14 cellular contexts compared by ENCODE assay signal in the genomic region with DNA sequence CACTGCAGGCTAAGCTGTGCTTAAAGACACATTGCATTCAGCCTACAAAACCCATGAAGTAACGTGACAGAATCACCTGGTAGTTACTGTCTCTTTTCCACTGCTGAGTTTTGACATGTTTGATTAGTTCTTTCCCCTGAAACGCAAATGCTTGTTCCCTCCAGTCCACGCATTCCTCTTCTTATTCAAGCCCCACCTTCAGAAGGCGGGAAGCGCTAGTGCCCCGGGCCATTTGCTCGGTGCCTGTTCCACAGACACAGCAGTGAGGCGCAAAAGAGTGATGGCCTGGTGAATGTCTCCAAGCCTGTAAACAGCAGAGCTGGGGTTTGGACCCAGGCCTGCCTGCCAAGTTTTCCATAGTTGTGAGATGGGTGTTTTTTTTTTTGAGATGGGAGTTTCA. TPM values are rescaled to one million over a fixed set of nuclear protein-coding genes. Genes with fewer than 3 reads are reported as not detected.
DNase-seq lines count a peak whose midpoint lies in the region; ATAC-seq and TF ChIP-seq lines count a peak whose summit lies in the region.
"Had no signal": no experiment of that assay in that cellular context is flagged by ENCODE, and none has a peak within 500 bp of the region (broad histone marks: within the 10 kb centered on the region; RNA-seq: fewer than 3 reads in every experiment).

No MANE protein-coding gene starts in this region.

- peaks cover 20% of the 10 kb centered on the region for H3K36me3 Mint-ChIP-seq in activated naive CD4-positive, alpha-beta T cell treated with anti-CD3 and anti-CD28 coated beads, Interleukin-2, amount 10 ng/mL, durations not matched to agents 7 days and 5 days
- peaks cover 2% of the 10 kb centered on the region for H3K36me3 Mint-ChIP-seq in T-helper 17 cell (ENCODE audit: low read depth)

- H3K4me3 Mint-ChIP-seq in activated naive CD4-positive, alpha-beta T cell treated with anti-CD3 and anti-CD28 coated beads, Interleukin-2, amount 10 ng/mL, durations not matched to agents 7 days and 5 days = no peak overlapping the region
- H3K4me3 Mint-ChIP-seq in T-helper 17 cell = no peak overlapping the region

- 57% methylated on average over 8 of the region's 8 CpGs for WGBS in prostate gland

- H3K9me3 ChIP-seq in T-helper 17 cell (ENCODE audit: control insufficient read depth, low read length, poor library complexity, severe bottlenecking) (no peaks in the 10 kb centered on the region), prostate gland (no peaks in the 10 kb centered on the region)

- H3K27ac Mint-ChIP-seq in activated naive CD4-positive, alpha-beta T cell treated with anti-CD3 and anti-CD28 coated beads, Interleukin-2, amount 10 ng/mL, durations not matched to agents 7 days and 5 days = peak overlapping the region; percentile 2
- H3K27ac Mint-ChIP-seq in T-helper 17 cell = peak overlapping the region; percentile 45

- TF ChIP-seq POLR2A in prostate gland (IDR thresholded peaks at IDR 0.05) = no peak

- intact Hi-C loops in prostate gland (cut with DNase I) = loop anchor here (10.0 kb wide), 1 partner anchor 416 kb away; the partner anchor contains the start of gene POLD1

- no peaks in the 10 kb centered on the region for H3K27me3 ChIP-seq in prostate gland (replicated peaks; ENCODE audit: insufficient read depth)
- H3K27me3 ChIP-seq: dorsolateral prefrontal cortex had no signal

- peak overlapping the region; percentile 10 to 93 for H3K27ac ChIP-seq in prostate gland
- H3K27ac ChIP-seq: dorsolateral prefrontal cortex had no signal

- DNase-seq in activated naive CD4-positive, alpha-beta T cell treated with anti-CD3 and anti-CD28 coated beads, Interleukin-2, amount 10 ng/mL, durations not matched to agents 7 days and 5 days = no peak
- no peak for DNase-seq in activated naive CD4-positive, alpha-beta T cell treated with anti-CD3 and anti-CD28 coated beads, Interleukin-2, amount 50 U/mL, for 16 hours
- DNase-seq in T-helper 17 cell (no peak), prostate gland (ENCODE audit: low spot score) (no peak), NOMO-1 treated with dmso at 0.1 percent for 144 hours (lab: John Stamatoyannopoulos, UW; ENCODE audit: unreplicated experiment) (no peak)
- DNase-seq: anterior cingulate cortex; dorsolateral prefrontal cortex; NCI-H446 treated with DMSO at 0.1 percent for 48 hours; right cardiac atrium; stimulated activated CD4-positive, alpha-beta T cell treated with anti-CD3 and anti-CD28 coated beads, Interleukin-4, amount 100 ng/mL, for 4 hours had no signal

- CTCF ChIA-PET in activated naive CD4-positive, alpha-beta T cell treated with anti-CD3 and anti-CD28 coated beads, Interleukin-2, amount 10 ng/mL, durations not matched to agents 7 days and 5 days (lab: Charles Lee) = interaction anchor here (0.9 kb wide), 1 partner anchor 9 kb away, joined by 3 read pairs; no protein-coding TSS in a partner anchor

- H3K9me3 Mint-ChIP-seq in activated naive CD4-positive, alpha-beta T cell treated with anti-CD3 and anti-CD28 coated beads, Interleukin-2, amount 10 ng/mL, durations not matched to agents 7 days and 5 days = no peaks in the 10 kb centered on the region

- H3K27me3 Mint-ChIP-seq in activated naive CD4-positive, alpha-beta T cell treated with anti-CD3 and anti-CD28 coated beads, Interleukin-2, amount 10 ng/mL, durations not matched to agents 7 days and 5 days = no peaks in the 10 kb centered on the region
- H3K27me3 Mint-ChIP-seq in T-helper 17 cell = no peaks in the 10 kb centered on the region

- H3K4me1 ChIP-seq in prostate gland (replicated peaks) = peaks cover 6% of the 10 kb centered on the region

- peaks cover 4 to 15% of the 10 kb centered on the region in 2 donors for H3K36me3 ChIP-seq in prostate gland

- TF ChIP-seq CTCF in prostate gland (IDR thresholded peaks at IDR 0.05) = no peak

- peaks cover 44% of the 10 kb centered on the region for H3K4me1 Mint-ChIP-seq in activated naive CD4-positive, alpha-beta T cell treated with anti-CD3 and anti-CD28 coated beads, Interleukin-2, amount 10 ng/mL, durations not matched to agents 7 days and 5 days
- H3K4me1 Mint-ChIP-seq in T-helper 17 cell = peaks cover 35% of the 10 kb centered on the region

- H3K4me3 ChIP-seq in prostate gland = peak overlapping the region in 1 of 2 donors; percentile 76
- H3K4me3 ChIP-seq: dorsolateral prefrontal cortex had no signal

- ATAC-seq in T-helper 17 cell (no peak), HG02852 (IDR thresholded peaks at IDR 0.05; ENCODE audit: unreplicated experiment) (no peak)
- ATAC-seq: right cardiac atrium had no signal

RNA-seq across cellular contexts. Expression of gene ACP4, which starts 10.9 kb away (rescaled TPM):
- not detected for total RNA-seq in T-helper 17 cell
- total RNA-seq in prostate gland = not detected
- total RNA-seq: activated CD8-positive, alpha-beta memory T cell treated with anti-CD3 and anti-CD28 coated beads for 36 hours; dorsolateral prefrontal cortex; H4; right cardiac atrium; T-helper 1 cell treated with Interleukin-12 subunit alpha and Interleukin-12 subunit beta and Interleukin-4 antibody, amounts not matched to agents 30 ng/mL and 1 ng/mL, for 36 hours had no signal

RNA-seq across cellular contexts. Expression of gene KLK1, which starts 22.5 kb away (rescaled TPM):
- total RNA-seq in T-helper 17 cell = not detected
- total RNA-seq in prostate gland = 10 to 100 TPM in 1 of 2 donors, 1 to 10 TPM in 1; 8.3 to 45.2 TPM
- total RNA-seq: H4 had no signal

RNA-seq across cellular contexts. Expression of gene GPR32, which starts 30.8 kb away (rescaled TPM):
- total RNA-seq in T-helper 17 cell = not detected
- total RNA-seq in prostate gland = not detected
- total RNA-seq: activated CD8-positive, alpha-beta memory T cell treated with anti-CD3 and anti-CD28 coated beads for 36 hours; dorsolateral prefrontal cortex; H4; right cardiac atrium; T-helper 1 cell treated with Interleukin-12 subunit alpha and Interleukin-12 subunit beta and Interleukin-4 antibody, amounts not matched to agents 30 ng/mL and 1 ng/mL, for 36 hours had no signal

RNA-seq across cellular contexts. Expression of gene KLK15, which starts 32.3 kb away (rescaled TPM):
- total RNA-seq in T-helper 17 cell (not detected), prostate gland (1 to 10 TPM; 4.0 to 8.5 TPM)
- total RNA-seq: activated CD8-positive, alpha-beta memory T cell treated with anti-CD3 and anti-CD28 coated beads for 36 hours; dorsolateral prefrontal cortex; H4; right cardiac atrium; T-helper 1 cell treated with Interleukin-12 subunit alpha and Interleukin-12 subunit beta and Interleukin-4 antibody, amounts not matched to agents 30 ng/mL and 1 ng/mL, for 36 hours had no signal

RNA-seq across cellular contexts. Expression of gene KLK3, which starts 53.6 kb away (rescaled TPM):
- total RNA-seq in T-helper 17 cell (not detected), prostate gland (over 10,000 TPM in 1 of 2 donors, 1,000 to 10,000 TPM in 1; 7,620 to 35,247 TPM)
- total RNA-seq: activated CD8-positive, alpha-beta memory T cell treated with anti-CD3 and anti-CD28 coated beads for 36 hours; H4; right cardiac atrium; T-helper 1 cell treated with Interleukin-12 subunit alpha and Interleukin-12 subunit beta and Interleukin-4 antibody, amounts not matched to agents 30 ng/mL and 1 ng/mL, for 36 hours had no signal

Comparison
In these comparisons a context has a peak if more than half of its experiments do, and no peak if none do; other contexts are left out.
1. RNA of gene KLK1, which starts 22.5 kb away (total RNA-seq): 8.3 to 45.2 TPM in prostate gland; not detected in T-helper 17 cell; every median in the first group is over 4 times any median in the second.